ENCODE assay signal across 10 cellular contexts in genomic region chr10:79159141-79159619, GRCh38.
DNase-seq lines count a peak whose midpoint lies in the region; ATAC-seq, FAIRE-seq and TF ChIP-seq lines count a peak whose summit lies in the region.
"Had no signal": no experiment of that assay in that cellular context is flagged by ENCODE, and none has a peak within 500 bp of the region (broad histone marks: within the 10 kb centered on the region; RNA-seq: fewer than 3 reads in every experiment).

No MANE protein-coding gene starts in this region.

- H3K9me3 ChIP-seq in SK-N-SH (no peaks in the 10 kb centered on the region), pancreas (no peaks in the 10 kb centered on the region)

- ATAC-seq in pancreas: peak in 1 of 4 donors; percentile 29
- ATAC-seq in GM19351 (IDR thresholded peaks at IDR 0.05; ENCODE audit: unreplicated experiment): no peak
- no peak for ATAC-seq in GM18909 (IDR thresholded peaks at IDR 0.05; ENCODE audit: poor library complexity, unreplicated experiment)
- no peak for ATAC-seq in GM21528 (IDR thresholded peaks at IDR 0.05; ENCODE audit: low FRiP score, unreplicated experiment)
- no peak for ATAC-seq in HG02970 (IDR thresholded peaks at IDR 0.05; ENCODE audit: low FRiP score, unreplicated experiment)
- ATAC-seq: naive thymus-derived CD8-positive, alpha-beta T cell had no signal

- CTCF ChIA-PET in SK-N-SH (lab: Yijun Ruan, JAX): interaction anchor here (1.0 to 9.6 kb wide), 11 partner anchors 11 to 1112 kb away, joined by 3 to 91 read pairs (median 4); no protein-coding TSS in a partner anchor

- peak in 1 of 2 experiments; percentile 52; a peak in 1 of 4 replicates for TF ChIP-seq EP300 in SK-N-SH (IDR thresholded peaks at IDR 0.05; ENCODE audit: borderline replicate concordance in 1 of 2, low read depth in 1 of 2, low read length in 1 of 2)

- TF ChIP-seq RAD21 in SK-N-SH (IDR thresholded peaks at IDR 0.05; ENCODE audit: low read length): no peak; the same call in 1 of the 2 replicates

- TF ChIP-seq CTCF in AG10803 (conservative IDR thresholded peaks at IDR 0.05; ENCODE audit: low read length): no peak
- no peak for TF ChIP-seq CTCF in SK-N-SH (IDR thresholded peaks at IDR 0.05)
- TF ChIP-seq CTCF in foreskin fibroblast (IDR thresholded peaks at IDR 0.05; ENCODE audit: low read depth, low read length): no peak
- TF ChIP-seq CTCF in pancreas (IDR thresholded peaks at IDR 0.05): no peak

- no peak overlapping the region for H2AFZ ChIP-seq in SK-N-SH (ENCODE audit: low read depth)

- FAIRE-seq in pancreas (lab: Jason Lieb, UNC): no peak
- FAIRE-seq: bronchial epithelial cell had no signal

- H3K79me2 ChIP-seq in SK-N-SH (ENCODE audit: insufficient read depth): peaks cover 94% of the 10 kb centered on the region

- H3K27ac ChIP-seq in SK-N-SH (ENCODE audit: low read depth in 2 of 2, low read length in 1 of 2) (peak overlapping the region; percentile 94 to 95), pancreas (peak overlapping the region; percentile 23 to 68 (median 60))

- DNase-seq in AG10803 (ENCODE audit: low read depth) (peak; percentile 83), SK-N-SH (peak; percentile 76), foreskin fibroblast (peak; percentile 84 to 91), pancreas (peak in 1 of 6 donors; percentile 69)
- DNase-seq: naive thymus-derived CD8-positive, alpha-beta T cell had no signal

- intact Hi-C loops in pancreas (cut with DNase I): no loop called here

- peaks cover 7 to 14% of the 10 kb centered on the region in 2 experiments for H3K36me3 ChIP-seq in SK-N-SH (replicated peaks in 1 of 2; ENCODE audit: control insufficient read depth in 1 of 2, insufficient read depth in 2 of 2, low read length in 1 of 2)
- H3K36me3 ChIP-seq in pancreas: no peaks in the 10 kb centered on the region

- H3K4me3 ChIP-seq in AG10803 (ENCODE audit: low read length): no peak overlapping the region; the same call in 1 of the 2 replicates
- no peak overlapping the region; a peak in 1 of 4 replicates for H3K4me3 ChIP-seq in SK-N-SH (ENCODE audit: low read depth in 2 of 2, low read length in 1 of 2)
- no peak overlapping the region for H3K4me3 ChIP-seq in foreskin fibroblast (ENCODE audit: low read depth in 1 of 2, low read length in 2 of 2)
- no peak overlapping the region for H3K4me3 ChIP-seq in pancreas

- 24% methylated on average over 10 of the region's 17 CpGs for WGBS in SK-N-SH (ENCODE audit: low lambda C conversion rate)
- 78 to 83% methylated on average over 17 of the region's 17 CpGs for WGBS in pancreas, 2 donors

- H3K4me1 ChIP-seq in SK-N-SH (ENCODE audit: control insufficient read depth in 1 of 2, insufficient read depth in 2 of 2, low read depth in 1 of 2, low read length in 1 of 2) (peaks cover 61 to 90% of the 10 kb centered on the region in 2 experiments), pancreas (peaks cover 0 to 19% (median 11%) of the 10 kb centered on the region in 3 donors)

- POLR2A ChIA-PET in SK-N-SH (lab: Yijun Ruan, JAX): interaction anchor here (1.4 to 1.5 kb wide), 2 partner anchors 19 to 36 kb away, joined by 3 to 4 read pairs; no protein-coding TSS in a partner anchor

- H3K9me2 ChIP-seq in SK-N-SH: no peaks in the 10 kb centered on the region

- peak overlapping the region; percentile 71 for H3K9ac ChIP-seq in SK-N-SH

- H3F3A ChIP-seq in SK-N-SH (replicated peaks; ENCODE audit: insufficient read depth): peaks cover 44% of the 10 kb centered on the region

- H3K4me2 ChIP-seq in SK-N-SH: peak overlapping the region; percentile 65; the same call in 1 of the 2 replicates

- H3K27me3 ChIP-seq in SK-N-SH (ENCODE audit: insufficient read depth) (no peaks in the 10 kb centered on the region), pancreas (no peaks in the 10 kb centered on the region)

- no peaks in the 10 kb centered on the region; the same call in 1 of the 2 replicates for H4K20me1 ChIP-seq in SK-N-SH (ENCODE audit: insufficient read depth)

TF ChIP-seq in SK-N-SH, 30 proteins besides CTCF, POLR2A, EP300 and RAD21:
- TF ChIP-seq TEAD4 (IDR thresholded peaks at IDR 0.05; ENCODE audit: borderline replicate concordance, insufficient read depth) (0 out of 2 replicates have a peak, but pooled peaks have one; percentile 37), TCF12 (IDR thresholded peaks at IDR 0.05) (peak; percentile 62), EZH2phosphoT487 (IDR thresholded peaks at IDR 0.05; ENCODE audit: borderline replicate concordance, low read depth) (no peak), NRF1 (IDR thresholded peaks at IDR 0.05; ENCODE audit: low read depth, low read length) (no peak), RXRA (IDR thresholded peaks at IDR 0.05; ENCODE audit: borderline replicate concordance, low read depth) (0 out of 2 replicates have a peak, but pooled peaks have one; percentile 43), MAX (IDR thresholded peaks at IDR 0.05; ENCODE audit: low read depth) (peak; percentile 56), PBX3 (IDR thresholded peaks at IDR 0.05) (no peak), JUND (IDR thresholded peaks at IDR 0.05) (0 out of 2 replicates have a peak, but pooled peaks have one; percentile 32), MEF2A (IDR thresholded peaks at IDR 0.05; ENCODE audit: borderline replicate concordance, low read depth) (no peak), NFIC (IDR thresholded peaks at IDR 0.05; ENCODE audit: borderline replicate concordance) (peak; percentile 35; the same call in 1 of the 2 replicates)
TF ChIP-seq in SK-N-SH: peak in this region for 6.
